Comparison of ENCODE assay signal across 7 cellular contexts in the genomic region with DNA sequence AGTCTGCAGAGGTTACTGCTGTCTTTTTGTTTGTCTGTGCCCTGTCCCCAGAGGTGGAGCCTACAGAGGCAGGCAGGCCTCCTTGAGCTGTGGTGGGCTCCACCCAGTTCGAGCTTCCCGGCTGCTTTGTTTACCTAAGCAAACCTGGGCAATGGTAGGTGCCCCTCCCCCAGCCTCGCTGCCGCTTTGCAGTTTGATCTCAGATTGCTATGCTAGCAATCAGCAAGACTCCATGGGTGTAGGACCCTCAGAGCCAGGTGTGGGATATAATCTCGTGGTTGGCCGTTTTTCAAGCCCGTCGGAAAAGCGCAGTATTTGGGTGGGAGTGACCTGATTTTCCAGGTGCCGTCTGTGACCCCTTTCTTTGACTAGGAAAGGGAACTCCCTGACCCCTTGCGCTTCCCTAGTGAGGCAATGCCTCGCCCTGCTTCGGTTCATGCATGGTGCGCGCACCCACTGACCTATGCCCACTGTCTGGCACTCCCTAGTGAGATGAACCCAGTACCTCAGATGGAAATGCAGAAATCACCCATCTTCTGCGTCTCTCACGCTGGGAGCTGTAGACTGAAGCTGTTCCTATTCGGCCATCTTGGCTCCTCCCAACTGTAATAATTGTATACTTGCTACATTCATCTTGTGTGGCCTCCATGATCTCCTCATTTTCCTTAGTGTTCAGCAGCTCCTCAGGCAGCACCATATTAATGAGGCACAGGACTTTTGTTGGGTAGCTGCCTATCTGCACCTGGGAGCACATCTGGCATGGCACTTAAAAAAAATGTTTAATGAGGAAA.
DNase-seq lines count a peak whose midpoint lies in the region; ATAC-seq and TF ChIP-seq lines count a peak whose summit lies in the region.
"Not testable (repeated sequence)": the region's sequence is repeated elsewhere in the genome, so short reads cannot be mapped to it uniquely, and the experiment has no call there.

No MANE protein-coding gene starts in this region.

- POLR2A ChIA-PET in WTC11 (lab: Charles Lee), result interaction anchor here (0.6 kb wide), 1 partner anchor 168 kb away, joined by 3 read pairs; no protein-coding TSS in a partner anchor

- peak overlapping the region; percentile 26 for H3K9ac ChIP-seq in HUES6 (ENCODE audit: low read length)
- H3K9ac ChIP-seq in iPS-15b (ENCODE audit: low read depth, low read length); mesenchymal stem cell (ENCODE audit: low read length): not testable (repeated sequence)
- peak overlapping the region; percentile 30 for H3K9ac ChIP-seq in neuronal stem cell (ENCODE audit: low read depth, low read length, poor library complexity)

- CTCF ChIA-PET in WTC11 (lab: Charles Lee), result not testable (repeated sequence)

- DNase-seq in ELF-1 (ENCODE audit: low read depth, low spot score), result peak; percentile 64
- peak; percentile 40 for DNase-seq in NCI-H2171 treated with DMSO at 0.1 percent for 48 hours (lab: John Stamatoyannopoulos, UW)
- peak; percentile 47 for DNase-seq in WTC11 (ENCODE audit: low spot score)
- DNase-seq in mesenchymal stem cell; neuronal stem cell (ENCODE audit: low spot score): not testable (repeated sequence)

- H3K4me3 ChIP-seq in HUES6 (ENCODE audit: low read depth, low read length) (peak overlapping the region; percentile 45), iPS-15b (ENCODE audit: low read depth, low read length) (peak overlapping the region; percentile 6)
- H3K4me3 ChIP-seq in mesenchymal stem cell (ENCODE audit: insufficient read depth in 1 of 2, low read depth in 1 of 2, low read length in 2 of 2); neuronal stem cell (ENCODE audit: low read length in 2 of 2): not testable (repeated sequence)

- H3K9me3 Mint-ChIP-seq in WTC11, result peaks cover 24% of the 10 kb centered on the region

- not testable (repeated sequence) for ATAC-seq in WTC11

- H3K23ac ChIP-seq in mesenchymal stem cell (ENCODE audit: low read length in 2 of 2); neuronal stem cell (ENCODE audit: low read depth, low read length, poor library complexity): not testable (repeated sequence)

- not testable (repeated sequence) for TF ChIP-seq CTCF in WTC11 (IDR thresholded peaks at IDR 0.05)

- peak overlapping the region in 1 of 2 experiments; percentile 54 for H3K18ac ChIP-seq in mesenchymal stem cell (ENCODE audit: low read depth in 1 of 2, low read length in 2 of 2)
- H3K18ac ChIP-seq in neuronal stem cell (ENCODE audit: low read length), result not testable (repeated sequence)

- H3K27ac Mint-ChIP-seq in WTC11, result not testable (repeated sequence)

- not testable (repeated sequence) for H2BK120ac ChIP-seq in mesenchymal stem cell (ENCODE audit: low read depth, low read length); neuronal stem cell (ENCODE audit: low read depth, low read length)

- WGBS in mesenchymal stem cell, result 82% methylated on average over 18 of the region's 18 CpGs
- WGBS in neuronal stem cell (ENCODE audit: extremely low coverage in 2 of 2, insufficient read length in 2 of 2, insufficient replicate concordance in 1 of 2), 2 donors, result no CpG with 5 or more reads among the region's 18 CpGs

- H3K4me1 ChIP-seq in HUES6 (ENCODE audit: control insufficient read depth, insufficient read depth, low read length), result peaks cover 13% of the 10 kb centered on the region; the same call in 1 of the 2 replicates
- not testable (repeated sequence) for H3K4me1 ChIP-seq in iPS-15b (ENCODE audit: control insufficient read depth, insufficient read depth, low read length); mesenchymal stem cell (ENCODE audit: control insufficient read depth, insufficient read depth, low read depth, low read length); neuronal stem cell (ENCODE audit: control insufficient read depth in 2 of 2, insufficient read depth in 1 of 2, low read depth in 1 of 2, low read length in 2 of 2)

- H3K4me3 Mint-ChIP-seq in WTC11, result peak overlapping the region; percentile 47

- H4K8ac ChIP-seq in mesenchymal stem cell (ENCODE audit: low read length), result peak overlapping the region; percentile 28
- not testable (repeated sequence) for H4K8ac ChIP-seq in neuronal stem cell (ENCODE audit: low read depth, low read length)

- not testable (repeated sequence) for H3K27me3 Mint-ChIP-seq in WTC11 (ENCODE audit: low read depth)

- not testable (repeated sequence) for H3K4ac ChIP-seq in mesenchymal stem cell (ENCODE audit: low read depth in 1 of 2, low read length in 2 of 2); neuronal stem cell (ENCODE audit: low read length)

- not testable (repeated sequence) for H3K9me3 ChIP-seq in HUES6 (ENCODE audit: control insufficient read depth, insufficient read depth, low read depth, low read length); iPS-15b (ENCODE audit: control insufficient read depth, insufficient read depth, low read length); mesenchymal stem cell (ENCODE audit: control insufficient read depth, low read length); neuronal stem cell (replicated peaks in 1 of 2; ENCODE audit: control insufficient read depth in 2 of 2, insufficient read depth in 1 of 2, low read depth in 1 of 2, low read length in 2 of 2)

- not testable (repeated sequence) for H3K79me1 ChIP-seq in mesenchymal stem cell (replicated peaks; ENCODE audit: low read length, poor library complexity, severe bottlenecking); neuronal stem cell (ENCODE audit: low read depth, low read length)

- peaks cover 23% of the 10 kb centered on the region for H3K36me3 Mint-ChIP-seq in WTC11

- not testable (repeated sequence) for H3K36me3 ChIP-seq in HUES6 (ENCODE audit: control insufficient read depth, insufficient read depth, low read length); iPS-15b (ENCODE audit: control insufficient read depth, insufficient read depth, low read length); mesenchymal stem cell (ENCODE audit: control insufficient read depth in 1 of 2, insufficient read depth in 2 of 2, low read depth in 1 of 2, low read length in 2 of 2); neuronal stem cell (replicated peaks in 1 of 2; ENCODE audit: control insufficient read depth in 2 of 2, insufficient read depth in 2 of 2, low read length in 2 of 2)

- H3K4me1 Mint-ChIP-seq in WTC11, result peaks cover 29% of the 10 kb centered on the region

- H2BK5ac ChIP-seq in mesenchymal stem cell (ENCODE audit: low read depth, low read length, poor library complexity, severe bottlenecking); neuronal stem cell (ENCODE audit: low read length): not testable (repeated sequence)

- not testable (repeated sequence) for H3K4me2 ChIP-seq in mesenchymal stem cell (ENCODE audit: low read length, poor library complexity, severe bottlenecking); neuronal stem cell (ENCODE audit: insufficient read depth, low read length, poor library complexity, severe bottlenecking)

- H2BK12ac ChIP-seq in mesenchymal stem cell (ENCODE audit: low read length in 2 of 2); neuronal stem cell (ENCODE audit: low read length): not testable (repeated sequence)

- H2AK5ac ChIP-seq in mesenchymal stem cell (ENCODE audit: low read length, severe bottlenecking); neuronal stem cell (ENCODE audit: low read depth, low read length): not testable (repeated sequence)

- H3K27me3 ChIP-seq in HUES6 (ENCODE audit: control insufficient read depth, insufficient read depth, low read length); iPS-15b (ENCODE audit: control insufficient read depth, insufficient read depth, low read length); mesenchymal stem cell (ENCODE audit: control insufficient read depth in 1 of 2, insufficient read depth in 1 of 2, low read length in 2 of 2); neuronal stem cell (ENCODE audit: control insufficient read depth in 3 of 3, insufficient read depth in 3 of 3, low read depth in 1 of 3, low read length in 3 of 3): not testable (repeated sequence)

- not testable (repeated sequence) for H2AFZ ChIP-seq in mesenchymal stem cell (ENCODE audit: low read depth, low read length); neuronal stem cell (ENCODE audit: low read length)

- not testable (repeated sequence) for H3K14ac ChIP-seq in mesenchymal stem cell (ENCODE audit: low read length in 2 of 2); neuronal stem cell (ENCODE audit: low read length)

- not testable (repeated sequence) for H4K91ac ChIP-seq in mesenchymal stem cell (ENCODE audit: low read length); neuronal stem cell (ENCODE audit: low read depth, low read length, poor library complexity)

- H2BK15ac ChIP-seq in mesenchymal stem cell (ENCODE audit: low read depth, poor library complexity, severe bottlenecking); neuronal stem cell (ENCODE audit: low read length): not testable (repeated sequence)

- H3K27ac ChIP-seq in HUES6 (ENCODE audit: low read depth, low read length); mesenchymal stem cell (ENCODE audit: low read length, poor library complexity, severe bottlenecking); neuronal stem cell (replicated peaks; ENCODE audit: low read length): not testable (repeated sequence)
